In the genomic region with DNA sequence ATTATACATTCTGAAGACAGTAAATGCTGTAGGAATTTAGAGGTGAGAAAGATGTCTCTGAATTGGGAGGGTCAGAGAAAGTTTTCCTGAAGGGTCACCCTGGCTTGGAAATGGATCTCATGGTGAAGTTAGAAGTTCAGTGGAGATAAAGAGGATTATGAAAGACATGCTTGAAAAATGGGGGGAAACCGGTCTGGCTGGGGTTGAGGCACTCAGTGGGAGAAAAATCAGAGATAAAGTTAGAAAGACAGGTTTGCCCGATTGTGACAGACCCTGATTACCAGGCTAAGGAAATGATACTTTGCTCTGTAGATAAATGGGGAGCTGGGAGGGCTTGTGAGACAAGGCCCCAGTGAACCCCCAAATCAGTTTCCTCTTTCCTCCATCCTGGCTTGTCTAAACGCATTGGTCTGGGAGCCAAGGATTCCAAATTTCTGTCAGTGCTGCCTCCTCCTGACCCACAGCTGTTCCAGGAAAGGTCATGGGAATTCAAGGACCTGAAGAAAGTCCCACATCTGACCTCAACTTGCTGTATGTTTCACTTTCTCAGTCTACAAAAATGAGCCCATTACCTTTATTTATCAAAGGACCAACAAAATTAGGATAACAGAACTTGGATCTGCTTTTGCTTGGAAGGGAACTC, we compare ENCODE assay signal across 1 cellular context.
TF ChIP-seq lines count a peak whose summit lies in the region.

No MANE protein-coding gene starts in this region.

TF ChIP-seq in endothelial cell of umbilical vein, 7 proteins besides CTCF, POLR2A, EP300 and RAD21:
- no peak for TF ChIP-seq JUN (IDR thresholded peaks at IDR 0.05; ENCODE audit: borderline replicate concordance, insufficient read depth, insufficient read length, low read depth)
- TF ChIP-seq FOS (IDR thresholded peaks at IDR 0.05; ENCODE audit: borderline replicate concordance, insufficient read depth, low read length), result no peak
- no peak for TF ChIP-seq MYC (IDR thresholded peaks at IDR 0.05; ENCODE audit: low read depth, low read length)
- TF ChIP-seq GATA2 (IDR thresholded peaks at IDR 0.05; ENCODE audit: insufficient read depth, insufficient read length, low read depth, low read length), result no peak
- TF ChIP-seq, protein P1, sequence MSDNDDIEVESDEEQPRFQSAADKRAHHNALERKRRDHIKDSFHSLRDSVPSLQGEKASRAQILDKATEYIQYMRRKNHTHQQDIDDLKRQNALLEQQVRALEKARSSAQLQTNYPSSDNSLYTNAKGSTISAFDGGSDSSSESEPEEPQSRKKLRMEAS (IDR thresholded peaks at IDR 0.05; ENCODE audit: insufficient read depth, insufficient read length), result no peak
- no peak for TF ChIP-seq EZH2 (IDR thresholded peaks at IDR 0.05; ENCODE audit: borderline replicate concordance, low read depth, low read length, severe bottlenecking)
- TF ChIP-seq POLR2AphosphoS5 (IDR thresholded peaks at IDR 0.05; ENCODE audit: insufficient read depth, low read depth, low read length), result no peak
